In the genomic region with DNA sequence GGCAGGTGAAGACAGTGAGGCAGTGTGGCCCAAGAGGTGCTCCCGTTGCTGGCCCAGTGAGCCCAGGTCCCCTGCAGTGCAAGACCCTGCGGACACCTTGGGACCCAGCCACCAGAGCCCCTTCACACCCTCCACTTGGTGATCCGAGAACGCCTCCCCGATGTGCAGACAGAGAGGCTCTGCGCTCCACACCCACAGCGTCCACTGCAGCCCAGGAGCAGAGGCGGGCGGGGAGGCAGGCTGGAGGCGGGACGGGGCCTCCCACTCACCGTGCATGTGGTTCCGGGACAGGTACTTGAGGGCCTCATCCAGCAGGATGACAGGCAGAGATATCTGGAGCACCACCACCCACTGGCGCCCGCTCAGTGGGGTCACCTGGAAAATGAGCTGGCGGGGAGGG, we compare ENCODE assay signal across 20 cellular contexts. TPM values are rescaled to one million over a fixed set of nuclear protein-coding genes. Genes with fewer than 3 reads are reported as not detected.
"Had no signal": no experiment of that assay in that cellular context is flagged by ENCODE, and none has a peak within 500 bp of the region (broad histone marks: within the 10 kb centered on the region; RNA-seq: fewer than 3 reads in every experiment).

No MANE protein-coding gene starts in this region.

- H3K36me3 ChIP-seq: adrenal gland had no signal

- FAIRE-seq: astrocyte, colon had no signal

- H3K4me3 ChIP-seq: adrenal gland, mucosa of descending colon, spleen had no signal

- ATAC-seq: foreskin keratinocyte; mucosa of descending colon; stimulated activated naive CD8-positive, alpha-beta T cell treated with anti-CD3 and anti-CD28 coated beads, Interleukin-15, Interleukin-2, amounts not matched to agents 100 U/mL and 50 U/mL, for 24 hours; WTC11 had no signal

- DNase-seq: activated naive CD4-positive, alpha-beta T cell; activated T-cell treated with anti-CD3 and anti-CD28 coated beads, Interleukin-2, amount 50 U/mL, for 1 hour; adrenal gland; effector memory CD4-positive, alpha-beta T cell; foreskin keratinocyte; immature natural killer cell; kidney glomerular epithelial cell; mesendoderm; mucosa of descending colon; retina; stimulated activated CD4-positive, alpha-beta T cell treated with anti-CD3 and anti-CD28 coated beads, Interleukin-4, amount 100 ng/mL, for 1 hour; stimulated activated naive CD8-positive, alpha-beta T cell treated with anti-CD3 and anti-CD28 coated beads, Interleukin-15, Interleukin-2, amounts not matched to agents 100 U/mL and 50 U/mL, for 24 hours; T-helper 9 cell had no signal

- H3K4me1 ChIP-seq: adrenal gland, foreskin keratinocyte had no signal

- H3K27ac ChIP-seq: adrenal gland, foreskin keratinocyte had no signal

- H3K27me3 ChIP-seq: adrenal gland, foreskin keratinocyte, spleen had no signal

- H3K9me3 ChIP-seq: adrenal gland, mucosa of descending colon, spleen had no signal

RNA-seq across cellular contexts. Expression of a gene that starts 12.1 kb away (rescaled TPM):
- total RNA-seq: astrocyte, dermis microvascular lymphatic vessel endothelial cell, foreskin keratinocyte, glomerular endothelial cell had no signal
- polyA plus RNA-seq: foreskin keratinocyte, neural cell had no signal

RNA-seq across cellular contexts. Expression of a gene that starts 35.8 kb away (rescaled TPM):
- total RNA-seq: dermis microvascular lymphatic vessel endothelial cell had no signal
- polyA plus RNA-seq: neural cell had no signal
